ENCODE assay signal across 8 cellular contexts in genomic region chrX:120468479-120468824, GRCh38. TPM values are rescaled to one million over a fixed set of nuclear protein-coding genes. Genes with fewer than 3 reads are reported as not detected.
DNase-seq lines count a peak whose midpoint lies in the region.

No MANE protein-coding gene starts in this region.

- H3K9ac ChIP-seq in adipocyte (ENCODE audit: low read length): peak overlapping the region; percentile 86

- peak overlapping the region; percentile 100 for H3K4me3 Mint-ChIP-seq in activated CD4-positive, alpha-beta T cell treated with anti-CD3 and anti-CD28 coated beads, Interleukin-2, amount 10 ng/mL, durations not matched to agents 24 days and 14 days

- peak overlapping the region; percentile 96 for H3K27ac Mint-ChIP-seq in activated CD4-positive, alpha-beta T cell treated with anti-CD3 and anti-CD28 coated beads, Interleukin-2, amount 10 ng/mL, durations not matched to agents 24 days and 14 days

- H3K27ac ChIP-seq in layer of hippocampus (ENCODE audit: low read depth, low read length): peak overlapping the region; percentile 88
- peak overlapping the region; percentile 79 for H3K27ac ChIP-seq in temporal lobe (ENCODE audit: low read depth, low read length)

- H3K36me3 ChIP-seq in adipocyte (ENCODE audit: control insufficient read depth, insufficient read depth, low read length, severe bottlenecking): no peaks in the 10 kb centered on the region

- H3K4me1 ChIP-seq in adipocyte (ENCODE audit: control insufficient read depth, insufficient read depth, low read length): peaks cover 10% of the 10 kb centered on the region

- no peaks in the 10 kb centered on the region for H3K9me3 ChIP-seq in adipocyte (ENCODE audit: control insufficient read depth, low read length)

- H3K9me3 Mint-ChIP-seq in activated CD4-positive, alpha-beta T cell treated with anti-CD3 and anti-CD28 coated beads, Interleukin-2, amount 10 ng/mL, durations not matched to agents 24 days and 14 days: no peaks in the 10 kb centered on the region

- no peaks in the 10 kb centered on the region for H3K27me3 ChIP-seq in adipocyte (replicated peaks; ENCODE audit: control insufficient read depth, insufficient read depth, low read length)
- no peaks in the 10 kb centered on the region for H3K27me3 ChIP-seq in layer of hippocampus (ENCODE audit: control insufficient read depth, insufficient read depth, low read length)

- intact Hi-C loops in activated CD4-positive, alpha-beta T cell treated with anti-CD3 and anti-CD28 coated beads, Interleukin-2, amount 10 ng/mL, durations not matched to agents 24 days and 14 days (cut with micrococcal nuclease): loop anchor here (1.0 to 2.0 kb wide), 3 partner anchors 218 to 1000 kb away; partner anchors contain the start of genes NKAP, SLC25A5 and ZBTB33
- intact Hi-C loops in head of caudate nucleus (cut with DNase I): loop anchor here (5.0 kb wide), 1 partner anchor 216 kb away; the partner anchor contains the start of gene ZBTB33

- H3K4me3 ChIP-seq in adipocyte (ENCODE audit: low read length): peak overlapping the region; percentile 88

- H3K27me3 Mint-ChIP-seq in activated CD4-positive, alpha-beta T cell treated with anti-CD3 and anti-CD28 coated beads, Interleukin-2, amount 10 ng/mL, durations not matched to agents 24 days and 14 days: no peaks in the 10 kb centered on the region

- H3K4me1 Mint-ChIP-seq in activated CD4-positive, alpha-beta T cell treated with anti-CD3 and anti-CD28 coated beads, Interleukin-2, amount 10 ng/mL, durations not matched to agents 24 days and 14 days: peaks cover 20% of the 10 kb centered on the region

- peaks cover 4% of the 10 kb centered on the region for H3K36me3 Mint-ChIP-seq in activated CD4-positive, alpha-beta T cell treated with anti-CD3 and anti-CD28 coated beads, Interleukin-2, amount 10 ng/mL, durations not matched to agents 24 days and 14 days (ENCODE audit: low read depth)

- no peak for DNase-seq in activated CD4-positive, alpha-beta T cell treated with anti-CD3 and anti-CD28 coated beads, Interleukin-2, amount 10 ng/mL, durations not matched to agents 24 days and 14 days
- no peak for DNase-seq in activated CD4-positive, alpha-beta T cell treated with anti-CD3 and anti-CD28 coated beads for 4 hours
- DNase-seq in adipocyte (ENCODE audit: low read depth): no peak
- no peak for DNase-seq in ecto neural progenitor cell (ENCODE audit: low spot score)
- DNase-seq in COR-L47 (lab: John Stamatoyannopoulos, UW): no peak
- no peak for DNase-seq in head of caudate nucleus

RNA-seq across cellular contexts. Expression of gene LAMP2, which starts 0.6 kb away (rescaled TPM):
- total RNA-seq in activated CD4-positive, alpha-beta T cell treated with anti-CD3 and anti-CD28 coated beads, Interleukin-2, amount 10 ng/mL, durations not matched to agents 24 days and 14 days: 42.6 and 44.3 TPM in 2 replicates
- 36.4 TPM for total RNA-seq in temporal lobe
